ENCODE assay signal across 9 cellular contexts in genomic region chr14:67513631-67514108, GRCh38. TPM values are rescaled to one million over a fixed set of nuclear protein-coding genes. Genes with fewer than 3 reads are reported as not detected.
A peak's percentile ranks its signal among the peaks of the same experiment; 100 is the strongest.
DNase-seq lines count a peak whose midpoint lies in the region; ATAC-seq and TF ChIP-seq lines count a peak whose summit lies in the region.
"Had no signal": no experiment of that assay in that cellular context is flagged by ENCODE, and none has a peak within 500 bp of the region (broad histone marks: within the 10 kb centered on the region; RNA-seq: fewer than 3 reads in every experiment).

No MANE protein-coding gene starts in this region.

- no peak for TF ChIP-seq CTCF in neural crest cell (conservative IDR thresholded peaks at IDR 0.05)

- no peak for ATAC-seq in HG03354 (IDR thresholded peaks at IDR 0.05; ENCODE audit: poor library complexity, severe bottlenecking, unreplicated experiment)
- ATAC-seq in HG03378 (IDR thresholded peaks at IDR 0.05; ENCODE audit: unreplicated experiment): no peak
- ATAC-seq: Right ventricle myocardium inferior had no signal

- no peaks in the 10 kb centered on the region for H3K27me3 ChIP-seq in CD4-positive, alpha-beta memory T cell (ENCODE audit: insufficient read depth, low read length)

- H3K4me3 ChIP-seq in CD4-positive, alpha-beta memory T cell (ENCODE audit: low read length in 2 of 2): peak overlapping the region in 1 of 2 donors; percentile 56

- no peaks in the 10 kb centered on the region for H3K9me3 ChIP-seq in CD4-positive, alpha-beta memory T cell (ENCODE audit: control insufficient read depth in 1 of 2, low read length in 2 of 2)

- H3K4me1 Mint-ChIP-seq in CD4-positive, alpha-beta memory T cell: peaks cover 13 to 36% (median 24%) of the 10 kb centered on the region in 4 donors
- peaks cover 51% of the 10 kb centered on the region for H3K4me1 Mint-ChIP-seq in neural crest cell

- intact Hi-C loops in CD4-positive, alpha-beta memory T cell (cut with micrococcal nuclease): no loop called here

- POLR2A ChIA-PET in CD4-positive, alpha-beta memory T cell (lab: Charles Lee; ENCODE audit: partially characterized antibody): interaction anchor here (1.5 to 6.6 kb wide), 3 partner anchors 20 to 87 kb away, joined by 5 to 51 read pairs (median 5); partner anchors contain the start of genes PIGH, PLEKHH1 and TMEM229B

- no peaks in the 10 kb centered on the region for H3K36me3 ChIP-seq in CD4-positive, alpha-beta memory T cell (ENCODE audit: insufficient read depth, low read length)

- DNase-seq in CD4-positive, alpha-beta memory T cell: no peak
- DNase-seq in M059J (ENCODE audit: low read depth): peak; percentile 32
- DNase-seq in caudate nucleus (lab: John Stamatoyannopoulos, UW): peak in 2 of 61 donors; percentile 7 to 90
- no peak for DNase-seq in neural crest cell (ENCODE audit: low read depth, low spot score)
- DNase-seq in iPS-NIHi11 (ENCODE audit: low spot score): no peak
- no peak for DNase-seq in EL

- H3K4me3 Mint-ChIP-seq in CD4-positive, alpha-beta memory T cell: peak overlapping the region; percentile 90 to 97 (median 94)
- peak overlapping the region; percentile 84 for H3K4me3 Mint-ChIP-seq in neural crest cell

- H3K27ac ChIP-seq in CD4-positive, alpha-beta memory T cell (ENCODE audit: low read depth, low read length): peak overlapping the region; percentile 68
- H3K27ac ChIP-seq in caudate nucleus (ENCODE audit: low read depth, low read length): peak overlapping the region; percentile 54

- H3K27ac Mint-ChIP-seq in CD4-positive, alpha-beta memory T cell: peak overlapping the region; percentile 70 to 94 (median 86)
- no peak overlapping the region for H3K27ac Mint-ChIP-seq in neural crest cell (ENCODE audit: unreplicated experiment)

- H3K4me1 ChIP-seq in CD4-positive, alpha-beta memory T cell (ENCODE audit: insufficient read depth, low read length): peaks cover 25% of the 10 kb centered on the region

- H3K9me3 Mint-ChIP-seq in CD4-positive, alpha-beta memory T cell: no peaks in the 10 kb centered on the region
- no peaks in the 10 kb centered on the region for H3K9me3 Mint-ChIP-seq in neural crest cell

- H3K36me3 Mint-ChIP-seq in CD4-positive, alpha-beta memory T cell: peaks cover 0 to 4% of the 10 kb centered on the region in 2 donors
- no peaks in the 10 kb centered on the region for H3K36me3 Mint-ChIP-seq in neural crest cell (ENCODE audit: low read depth)

- CTCF ChIA-PET in CD4-positive, alpha-beta memory T cell (lab: Charles Lee; ENCODE audit: partially characterized antibody): interaction anchor here (1.2 to 2.8 kb wide), 7 partner anchors 9 to 87 kb away, joined by 4 to 12 read pairs (median 7); partner anchors contain the start of genes PIGH and TMEM229B

- H3K27me3 Mint-ChIP-seq in CD4-positive, alpha-beta memory T cell: no peaks in the 10 kb centered on the region
- peaks cover 51% of the 10 kb centered on the region for H3K27me3 Mint-ChIP-seq in neural crest cell (ENCODE audit: low read depth)

RNA-seq across cellular contexts. Expression of gene PLEKHH1, which starts 19.4 kb away (rescaled TPM):
- under 1 TPM; 0.22 to 0.41 TPM for total RNA-seq in CD4-positive, alpha-beta memory T cell
- polyA plus RNA-seq in CD4-positive, alpha-beta memory T cell: 1 to 10 TPM in 1 of 2 donors, not detected in 1; 1.1 TPM
- 1.6 and 1.8 TPM in 2 replicates for total RNA-seq in M059J (2014; rRNA removed; shearing (Covaris generic))
- total RNA-seq in neural crest cell: 35.7 and 40.0 TPM in 2 replicates

RNA-seq across cellular contexts. Expression of gene TMEM229B, which starts 25.1 kb away (rescaled TPM):
- 10 to 100 TPM; 34.9 to 35.8 TPM for total RNA-seq in CD4-positive, alpha-beta memory T cell
- 10 to 100 TPM; 12.5 to 28.9 TPM for polyA plus RNA-seq in CD4-positive, alpha-beta memory T cell
- total RNA-seq in M059J (2014; rRNA removed; shearing (Covaris generic)): 13.0 and 21.5 TPM in 2 replicates
- 5.2 and 5.9 TPM in 2 replicates for total RNA-seq in neural crest cell

Comparison
In these comparisons a context has a peak if more than half of its experiments do, and no peak if none do; other contexts are left out.
1. RNA of gene PLEKHH1, which starts 19.4 kb away (total RNA-seq): 35.7 to 40.0 TPM in neural crest cell; 1.6 to 1.8 TPM in M059J and 0.22 to 0.41 TPM in CD4-positive, alpha-beta memory T cell; every median in the first group is over 10 times any median in the second.